ENCODE assay signal across 19 cellular contexts in genomic region chr9:125990793-125991220, GRCh38.
DNase-seq lines count a peak whose midpoint lies in the region; ATAC-seq and TF ChIP-seq lines count a peak whose summit lies in the region.
"Had no signal": no experiment of that assay in that cellular context is flagged by ENCODE, and none has a peak within 500 bp of the region (broad histone marks: within the 10 kb centered on the region; RNA-seq: fewer than 3 reads in every experiment).

No MANE protein-coding gene starts in this region.

- DNase-seq in DMS 273 (lab: John Stamatoyannopoulos, UW; ENCODE audit: unreplicated experiment) (peak; percentile 40), DMS 273 treated with DMSO at 0.1 percent for 48 hours (lab: John Stamatoyannopoulos, UW) (no peak), NCI-H1694 treated with DMSO at 0.1 percent for 48 hours (lab: John Stamatoyannopoulos, UW) (peak; percentile 39), chondrocyte (ENCODE audit: low spot score) (peak; percentile 81), posterior vena cava (ENCODE audit: low spot score) (peak; percentile 62), globus pallidus (ENCODE audit: low spot score) (no peak)
- DNase-seq in stimulated activated CD4-positive, alpha-beta T cell treated with anti-CD3 and anti-CD28 coated beads, Interleukin-4, amount 100 ng/mL, for 1 hour, result no peak
- DNase-seq: activated CD4-positive, alpha-beta T cell treated with anti-CD3 and anti-CD28 coated beads for 48 hours; activated CD8-positive, alpha-beta memory T cell treated with anti-CD3 and anti-CD28 coated beads, Interleukin-2, amount 10 ng/mL, durations not matched to agents 7 days and 5 days; activated gamma-delta T cell; central memory CD4-positive, alpha-beta T cell; COR-L47; effector memory CD4-positive, alpha-beta T cell; Kasumi-1; NCI-H1092 treated with DMSO at 0.1 percent for 48 hours; NCI-H2227 treated with DMSO at 0.1 percent for 48 hours; stimulated activated naive CD8-positive, alpha-beta T cell treated with anti-CD3 and anti-CD28 coated beads, Interleukin-15, Interleukin-2, amounts not matched to agents 100 U/mL and 50 U/mL, for 24 hours; transverse colon had no signal

- no peak overlapping the region for H3K4me3 Mint-ChIP-seq in chondrocyte (ENCODE audit: unreplicated experiment)
- H3K4me3 Mint-ChIP-seq: activated CD8-positive, alpha-beta memory T cell treated with anti-CD3 and anti-CD28 coated beads, Interleukin-2, amount 10 ng/mL, durations not matched to agents 7 days and 5 days had no signal

- no peak for TF ChIP-seq CTCF in chondrocyte (IDR thresholded peaks at IDR 0.05)

- intact Hi-C loops in posterior vena cava (cut with DNase I), result no loop called here

- H3K9me3 Mint-ChIP-seq in chondrocyte (ENCODE audit: low read depth), result no peaks in the 10 kb centered on the region

- peaks cover 3% of the 10 kb centered on the region for H3K4me1 Mint-ChIP-seq in chondrocyte (ENCODE audit: low read depth)
- H3K4me1 Mint-ChIP-seq: activated CD8-positive, alpha-beta memory T cell treated with anti-CD3 and anti-CD28 coated beads, Interleukin-2, amount 10 ng/mL, durations not matched to agents 7 days and 5 days had no signal

- H3K27ac Mint-ChIP-seq in chondrocyte (ENCODE audit: unreplicated experiment), result no peak overlapping the region
- H3K27ac Mint-ChIP-seq: activated CD8-positive, alpha-beta memory T cell treated with anti-CD3 and anti-CD28 coated beads, Interleukin-2, amount 10 ng/mL, durations not matched to agents 7 days and 5 days had no signal

- H3K27me3 Mint-ChIP-seq in chondrocyte (ENCODE audit: low read depth), result peaks cover 6% of the 10 kb centered on the region
- H3K27me3 Mint-ChIP-seq: activated CD8-positive, alpha-beta memory T cell treated with anti-CD3 and anti-CD28 coated beads, Interleukin-2, amount 10 ng/mL, durations not matched to agents 7 days and 5 days had no signal

- ATAC-seq in GM18909 (IDR thresholded peaks at IDR 0.05; ENCODE audit: poor library complexity, unreplicated experiment), result no peak
- ATAC-seq: activated CD8-positive, alpha-beta memory T cell treated with anti-CD3 and anti-CD28 coated beads, Interleukin-2, amount 10 ng/mL, durations not matched to agents 7 days and 5 days; stimulated activated naive CD8-positive, alpha-beta T cell treated with anti-CD3 and anti-CD28 coated beads, Interleukin-15, Interleukin-2, amounts not matched to agents 100 U/mL and 50 U/mL, for 24 hours had no signal

- no peaks in the 10 kb centered on the region for H3K36me3 Mint-ChIP-seq in chondrocyte (ENCODE audit: low read depth)
- H3K36me3 Mint-ChIP-seq: activated CD8-positive, alpha-beta memory T cell treated with anti-CD3 and anti-CD28 coated beads, Interleukin-2, amount 10 ng/mL, durations not matched to agents 7 days and 5 days had no signal

Comparison
In these comparisons a context has a peak if more than half of its experiments do, and no peak if none do; other contexts are left out.
1. DNase-seq: peak in DMS 273 (single experiment), NCI-H1694 treated with DMSO at 0.1 percent for 48 hours (single experiment), chondrocyte (single experiment) and posterior vena cava (single experiment); none in DMS 273 treated with DMSO at 0.1 percent for 48 hours (single experiment), globus pallidus (single experiment) and stimulated activated CD4-positive, alpha-beta T cell treated with anti-CD3 and anti-CD28 coated beads, Interleukin-4, amount 100 ng/mL, for 1 hour (single experiment).